10 cellular contexts compared by ENCODE assay signal in the genomic region with DNA sequence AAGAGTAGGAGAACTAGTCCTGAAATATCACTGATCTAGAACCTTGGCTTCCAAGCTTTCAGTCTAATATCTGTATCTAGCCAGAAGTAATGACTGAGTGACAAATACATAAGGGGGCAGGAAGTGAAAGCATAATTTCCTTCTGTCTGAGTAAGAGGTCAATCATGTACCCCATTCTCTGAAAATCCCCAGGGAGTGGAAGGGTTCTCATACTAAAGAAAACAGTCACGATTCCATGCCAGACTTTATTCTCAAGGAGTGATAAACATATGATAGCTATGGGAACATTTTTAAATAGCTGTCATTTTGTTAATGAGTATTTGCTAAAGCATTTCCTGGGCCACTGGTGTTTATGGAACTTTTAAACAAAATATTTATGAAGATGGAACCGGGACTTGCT.
DNase-seq lines count a peak whose midpoint lies in the region; ATAC-seq and TF ChIP-seq lines count a peak whose summit lies in the region.
"Had no signal": no experiment of that assay in that cellular context is flagged by ENCODE, and none has a peak within 500 bp of the region (broad histone marks: within the 10 kb centered on the region; RNA-seq: fewer than 3 reads in every experiment).

No MANE protein-coding gene starts in this region.

- H3K4me3 ChIP-seq in left ventricle myocardium inferior: no peak overlapping the region
- no peak overlapping the region for H3K4me3 ChIP-seq in right cardiac atrium (ENCODE audit: low read length)
- no peak overlapping the region for H3K4me3 ChIP-seq in OCI-LY1 (ENCODE audit: low read depth, low read length, poor library complexity, severe bottlenecking)
- H3K4me3 ChIP-seq in fibroblast of pulmonary artery (replicated peaks; ENCODE audit: low read depth, low read length): no peak overlapping the region
- no peak overlapping the region for H3K4me3 ChIP-seq in subcutaneous abdominal adipose tissue (ENCODE audit: low read depth in 1 of 5, low read length in 5 of 5)
- H3K4me3 ChIP-seq: body of pancreas had no signal

- no peak for TF ChIP-seq CTCF in left ventricle myocardium inferior (IDR thresholded peaks at IDR 0.05; ENCODE audit: borderline replicate concordance)
- no peak for TF ChIP-seq CTCF in OCI-LY1 (IDR thresholded peaks at IDR 0.05; ENCODE audit: low read length)
- TF ChIP-seq CTCF in fibroblast of pulmonary artery (IDR thresholded peaks at IDR 0.05; ENCODE audit: low read length, missing control alignments): no peak

- H3K79me2 ChIP-seq in OCI-LY1 (ENCODE audit: insufficient read depth, low read length): peaks cover 48% of the 10 kb centered on the region

- H3K9me2 ChIP-seq in OCI-LY1 (ENCODE audit: low read depth, low read length): no peaks in the 10 kb centered on the region

- whole genome bisulfite sequencing in right cardiac atrium: 35% methylated on average over 2 of the region's 2 CpGs

- no peaks in the 10 kb centered on the region for H3K27me3 ChIP-seq in left ventricle myocardium inferior (ENCODE audit: low read depth)
- H3K27me3 ChIP-seq in right cardiac atrium (ENCODE audit: control insufficient read depth, insufficient read depth): no peaks in the 10 kb centered on the region
- H3K27me3 ChIP-seq in OCI-LY1 (ENCODE audit: insufficient read depth, low read length): no peaks in the 10 kb centered on the region
- H3K27me3 ChIP-seq in subcutaneous abdominal adipose tissue (ENCODE audit: control insufficient read depth in 5 of 5, insufficient read depth in 4 of 5, low read length in 5 of 5): no peaks in the 10 kb centered on the region
- H3K27me3 ChIP-seq: body of pancreas had no signal

- H2AFZ ChIP-seq in OCI-LY1 (ENCODE audit: low read length): no peak overlapping the region

- H3K4me1 ChIP-seq in left ventricle myocardium inferior (peaks cover 55% of the 10 kb centered on the region), right cardiac atrium (ENCODE audit: control insufficient read depth, insufficient read depth, low read length) (peaks cover 9% of the 10 kb centered on the region), OCI-LY1 (ENCODE audit: insufficient read depth, low read length, severe bottlenecking) (peaks cover 59% of the 10 kb centered on the region), subcutaneous abdominal adipose tissue (ENCODE audit: control insufficient read depth in 5 of 5, insufficient read depth in 5 of 5, low read length in 5 of 5) (peaks cover 2 to 29% (median 22%) of the 10 kb centered on the region in 5 donors)

- H4K20me1 ChIP-seq in OCI-LY1 (ENCODE audit: insufficient read depth, low read length): no peaks in the 10 kb centered on the region

- H3K9ac ChIP-seq in OCI-LY1 (ENCODE audit: low read length) (no peak overlapping the region), subcutaneous abdominal adipose tissue (ENCODE audit: low read length in 5 of 5) (no peak overlapping the region)

- no peak for DNase-seq in left ventricle myocardium inferior
- no peak for DNase-seq in right cardiac atrium
- DNase-seq in fibroblast of pulmonary artery (ENCODE audit: low read depth): peak; percentile 95
- DNase-seq in stimulated activated CD4-positive, alpha-beta T cell treated with anti-CD3 and anti-CD28 coated beads, Interleukin-12 subunit alpha, Interleukin-12 subunit beta, amount 100 ng/mL, for 4 hours: no peak
- DNase-seq in activated CD4-positive, CD25-positive, alpha-beta regulatory T cell treated with anti-CD3 and anti-CD28 coated beads, Interleukin-2, amount 50 U/mL, for 72 hours: no peak
- DNase-seq: body of pancreas, NCI-H2171 treated with DMSO at 0.1 percent for 48 hours had no signal

- H3K4me2 ChIP-seq in OCI-LY1 (ENCODE audit: low read length): no peak overlapping the region

- ATAC-seq in right cardiac atrium: no peak
- ATAC-seq in HG02885 (IDR thresholded peaks at IDR 0.05; ENCODE audit: poor library complexity, unreplicated experiment): no peak
- ATAC-seq: body of pancreas had no signal

- H3K9me3 ChIP-seq in left ventricle myocardium inferior (replicated peaks) (no peaks in the 10 kb centered on the region), right cardiac atrium (ENCODE audit: control insufficient read depth, low read length) (no peaks in the 10 kb centered on the region), OCI-LY1 (ENCODE audit: low read length) (no peaks in the 10 kb centered on the region), subcutaneous abdominal adipose tissue (ENCODE audit: control insufficient read depth in 5 of 5, low read length in 5 of 5) (no peaks in the 10 kb centered on the region)
- H3K9me3 ChIP-seq: body of pancreas had no signal

- no peaks in the 10 kb centered on the region for H3F3A ChIP-seq in OCI-LY1 (ENCODE audit: insufficient read depth, low read length)

- no peaks in the 10 kb centered on the region for H3K36me3 ChIP-seq in left ventricle myocardium inferior
- H3K36me3 ChIP-seq in OCI-LY1 (ENCODE audit: insufficient read depth, low read length): peaks cover 16% of the 10 kb centered on the region; the same call in 1 of the 2 replicates
- H3K36me3 ChIP-seq in subcutaneous abdominal adipose tissue (ENCODE audit: control insufficient read depth in 5 of 5, insufficient read depth in 5 of 5, low read length in 5 of 5): no peaks in the 10 kb centered on the region

- peak overlapping the region; percentile 45 for H3K27ac ChIP-seq in left ventricle myocardium inferior (replicated peaks)
- no peak overlapping the region for H3K27ac ChIP-seq in right cardiac atrium (ENCODE audit: low read length)
- H3K27ac ChIP-seq in OCI-LY1 (ENCODE audit: low read depth, low read length, poor library complexity, severe bottlenecking): peak overlapping the region; percentile 34
- H3K27ac ChIP-seq in subcutaneous abdominal adipose tissue (ENCODE audit: low read depth, low read length): peak overlapping the region; percentile 19
- H3K27ac ChIP-seq: body of pancreas had no signal

- intact Hi-C loops in left ventricle myocardium inferior (cut with micrococcal nuclease) (no loop called here), right cardiac atrium (cut with DNase I) (no loop called here)
